ENCODE assay signal across 27 cellular contexts in the genomic region with DNA sequence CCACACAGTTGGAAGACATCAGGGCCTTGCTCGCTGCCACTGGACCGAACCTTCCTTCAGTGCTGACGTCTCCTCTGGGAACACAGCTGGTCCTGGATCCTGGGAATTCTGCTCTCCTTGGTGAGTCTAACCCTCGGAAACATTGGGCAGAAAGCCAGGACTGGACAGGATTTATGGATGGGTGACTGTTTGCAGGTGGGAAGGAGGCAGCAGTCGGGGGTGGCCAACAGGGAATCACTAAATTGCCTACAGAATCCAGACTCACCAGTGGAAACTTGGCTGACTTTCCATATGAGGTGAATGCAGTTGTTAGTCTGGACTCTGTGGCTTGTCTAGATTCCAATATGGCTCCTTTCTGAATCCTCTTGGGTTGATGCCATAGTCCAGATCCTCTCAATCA.
A peak's percentile ranks its signal among the peaks of the same experiment; 100 is the strongest.
DNase-seq lines count a peak whose midpoint lies in the region; ATAC-seq, FAIRE-seq and TF ChIP-seq lines count a peak whose summit lies in the region.
"Had no signal": no experiment of that assay in that cellular context is flagged by ENCODE, and none has a peak within 500 bp of the region (broad histone marks: within the 10 kb centered on the region; RNA-seq: fewer than 3 reads in every experiment).

No MANE protein-coding gene starts in this region.

- no peak overlapping the region for H3K4me2 ChIP-seq in astrocyte (ENCODE audit: low read length)

- H2AFZ ChIP-seq in astrocyte (ENCODE audit: low read depth, low read length): no peak overlapping the region
- H2AFZ ChIP-seq: parathyroid adenoma had no signal

- ATAC-seq in GM21367 (IDR thresholded peaks at IDR 0.05; ENCODE audit: unreplicated experiment) (no peak), HG02759 (IDR thresholded peaks at IDR 0.05; ENCODE audit: unreplicated experiment) (no peak)
- ATAC-seq: GM12878; natural killer cell treated with Interleukin-12 subunit alpha and Interleukin-12 subunit beta and Interleukin-15 and Interleukin-18, amount 100 ng/mL, for 72 hours had no signal

- no peak overlapping the region for H3K4me3 Mint-ChIP-seq in astrocyte (ENCODE audit: unreplicated experiment)
- H3K4me3 Mint-ChIP-seq: activated B cell treated with CpG ODN at 0.5 μM for 24 hours; activated CD4-positive, alpha-beta memory T cell treated with anti-CD3 and anti-CD28 coated beads, Interleukin-2, amount 10 ng/mL, durations not matched to agents 7 days and 5 days; H9; natural killer cell treated with Interleukin-12 subunit alpha and Interleukin-12 subunit beta and Interleukin-15 and Interleukin-18, amount 100 ng/mL, for 72 hours; stimulated activated naive CD8-positive, alpha-beta T cell treated with anti-CD3 and anti-CD28 coated beads, Interleukin-15, Interleukin-2, amounts not matched to agents 100 ng/mL and 50 ng/mL, for 24 hours; T-helper 2 cell treated with Interferon-gamma antibody and Interleukin-4, amounts not matched to agents 5 μg/mL and 100 μg/mL, for 36 hours had no signal

- CTCF ChIA-PET in HEK293 (lab: Yijun Ruan, JAX): interaction anchor here (0.6 kb wide), 1 partner anchor 357 kb away, joined by 5 read pairs; no protein-coding TSS in a partner anchor

- DNase-seq in COR-L47 (lab: John Stamatoyannopoulos, UW) (peak; percentile 58), astrocyte (ENCODE audit: low read depth) (peak; percentile 78), left kidney (ENCODE audit: low read depth, low spot score) (peak; percentile 20), GDM1 (lab: John Stamatoyannopoulos, UW) (no peak), pons (ENCODE audit: low spot score) (no peak)
- DNase-seq: activated B cell treated with CpG ODN at 0.5 μM for 24 hours; activated CD4-positive, alpha-beta memory T cell treated with anti-CD3 and anti-CD28 coated beads, Interleukin-2, amount 10 ng/mL, durations not matched to agents 7 days and 5 days; activated naive CD4-positive, alpha-beta T cell treated with anti-CD3 and anti-CD28 coated beads, Interleukin-2, amount 50 U/mL, for 16 hours; activated T-cell treated with anti-CD3 and anti-CD28 coated beads, Interleukin-2, amount 50 U/mL, for 1 hour; AML-193; aorta; H9; NCI-H526 treated with DMSO at 0.1 percent for 48 hours; OCI-M1; transverse colon had no signal

- TF ChIP-seq CTCF in HEK293 (tag by site-specific recombination; IDR thresholded peaks at IDR 0.05) (no peak), astrocyte (IDR thresholded peaks at IDR 0.05; ENCODE audit: insufficient read depth, low read depth, low read length) (no peak)

- POLR2A ChIA-PET in HEK293 (lab: Yijun Ruan, JAX): interaction anchor here (1.5 kb wide), 1 partner anchor 147 kb away, joined by 3 read pairs; no protein-coding TSS in a partner anchor

- H3K79me2 ChIP-seq in astrocyte (ENCODE audit: insufficient read depth, low read length): peaks cover 2% of the 10 kb centered on the region
- H3K79me2 ChIP-seq: parathyroid adenoma had no signal

- no peaks in the 10 kb centered on the region for H3K9me3 Mint-ChIP-seq in astrocyte (ENCODE audit: unreplicated experiment)
- H3K9me3 Mint-ChIP-seq: activated B cell treated with CpG ODN at 0.5 μM for 24 hours; activated CD4-positive, alpha-beta memory T cell treated with anti-CD3 and anti-CD28 coated beads, Interleukin-2, amount 10 ng/mL, durations not matched to agents 7 days and 5 days; H9; natural killer cell treated with Interleukin-12 subunit alpha and Interleukin-12 subunit beta and Interleukin-15 and Interleukin-18, amount 100 ng/mL, for 72 hours; stimulated activated naive CD8-positive, alpha-beta T cell treated with anti-CD3 and anti-CD28 coated beads, Interleukin-15, Interleukin-2, amounts not matched to agents 100 ng/mL and 50 ng/mL, for 24 hours; T-helper 2 cell treated with Interferon-gamma antibody and Interleukin-4, amounts not matched to agents 5 μg/mL and 100 μg/mL, for 36 hours had no signal

- H3K27ac Mint-ChIP-seq in astrocyte (ENCODE audit: unreplicated experiment): no peak overlapping the region
- H3K27ac Mint-ChIP-seq: activated B cell treated with CpG ODN at 0.5 μM for 24 hours; activated CD4-positive, alpha-beta memory T cell treated with anti-CD3 and anti-CD28 coated beads, Interleukin-2, amount 10 ng/mL, durations not matched to agents 7 days and 5 days; H9; natural killer cell treated with Interleukin-12 subunit alpha and Interleukin-12 subunit beta and Interleukin-15 and Interleukin-18, amount 100 ng/mL, for 72 hours; stimulated activated naive CD8-positive, alpha-beta T cell treated with anti-CD3 and anti-CD28 coated beads, Interleukin-15, Interleukin-2, amounts not matched to agents 100 ng/mL and 50 ng/mL, for 24 hours; T-helper 2 cell treated with Interferon-gamma antibody and Interleukin-4, amounts not matched to agents 5 μg/mL and 100 μg/mL, for 36 hours had no signal

- H3K36me3 Mint-ChIP-seq in astrocyte (ENCODE audit: low read depth, unreplicated experiment): peaks cover 7% of the 10 kb centered on the region
- H3K36me3 Mint-ChIP-seq: natural killer cell treated with Interleukin-12 subunit alpha and Interleukin-12 subunit beta and Interleukin-15 and Interleukin-18, amount 100 ng/mL, for 72 hours had no signal

- H4K20me1 ChIP-seq in astrocyte (ENCODE audit: insufficient read depth, low read length): peaks cover 3% of the 10 kb centered on the region

- no peak for FAIRE-seq in astrocyte (lab: Jason Lieb, UNC)
- FAIRE-seq: endometrium, G401.6, GM12878, islet of Langerhans had no signal

- H3K4me3 ChIP-seq in HEK293 (ENCODE audit: low read depth, low read length) (no peak overlapping the region), astrocyte (ENCODE audit: insufficient read depth, low read depth, low read length) (no peak overlapping the region)
- H3K4me3 ChIP-seq: GM12878, transverse colon had no signal

- no peak overlapping the region for H3K27ac ChIP-seq in HEK293 (ENCODE audit: extremely low read depth, low read depth, low read length)
- no peak overlapping the region for H3K27ac ChIP-seq in astrocyte (ENCODE audit: low read depth, low read length)
- H3K27ac ChIP-seq: HL-60, parathyroid adenoma, transverse colon had no signal

- H3K27me3 ChIP-seq in astrocyte (ENCODE audit: insufficient read depth, low read length): no peaks in the 10 kb centered on the region
- H3K27me3 ChIP-seq: transverse colon had no signal

- H3K9ac ChIP-seq in astrocyte (ENCODE audit: low read length): no peak overlapping the region
- H3K9ac ChIP-seq: parathyroid adenoma had no signal

- no peaks in the 10 kb centered on the region for H3K36me3 ChIP-seq in HEK293 (ENCODE audit: control insufficient read depth in 2 of 2, insufficient read depth in 1 of 2, low read length in 2 of 2)
- peaks cover 31% of the 10 kb centered on the region for H3K36me3 ChIP-seq in astrocyte (ENCODE audit: insufficient read depth, low read length)
- H3K36me3 ChIP-seq: transverse colon had no signal

- H3K27me3 Mint-ChIP-seq in astrocyte (ENCODE audit: low read depth, unreplicated experiment): no peaks in the 10 kb centered on the region
- H3K27me3 Mint-ChIP-seq: activated B cell treated with CpG ODN at 0.5 μM for 24 hours; stimulated activated naive CD8-positive, alpha-beta T cell treated with anti-CD3 and anti-CD28 coated beads, Interleukin-15, Interleukin-2, amounts not matched to agents 100 ng/mL and 50 ng/mL, for 24 hours had no signal

- H3K4me1 ChIP-seq in HEK293 (ENCODE audit: control insufficient read depth, insufficient read depth, low read length) (peaks cover 5% of the 10 kb centered on the region; the same call in 1 of the 2 replicates), astrocyte (ENCODE audit: insufficient read depth, low read length) (no peaks in the 10 kb centered on the region)
- H3K4me1 ChIP-seq: parathyroid adenoma had no signal

- peaks cover 2% of the 10 kb centered on the region for H3K4me1 Mint-ChIP-seq in astrocyte (ENCODE audit: low read depth, unreplicated experiment)
- H3K4me1 Mint-ChIP-seq: activated B cell treated with CpG ODN at 0.5 μM for 24 hours had no signal

- H3K9me3 ChIP-seq in HEK293 (ENCODE audit: control insufficient read depth, insufficient read depth, low read depth, low read length) (no peaks in the 10 kb centered on the region), astrocyte (ENCODE audit: insufficient read depth, low read depth, low read length) (no peaks in the 10 kb centered on the region)
- H3K9me3 ChIP-seq: transverse colon had no signal

TF ChIP-seq in HEK293, 187 proteins besides CTCF, POLR2A, EP300 and RAD21 (continues in another document):
- no peak for TF ChIP-seq ZNF423 (tag by site-specific recombination; IDR thresholded peaks at IDR 0.05)
- no peak for TF ChIP-seq ZNF585B (tag by site-specific recombination; IDR thresholded peaks at IDR 0.05)
- TF ChIP-seq, protein P1, sequence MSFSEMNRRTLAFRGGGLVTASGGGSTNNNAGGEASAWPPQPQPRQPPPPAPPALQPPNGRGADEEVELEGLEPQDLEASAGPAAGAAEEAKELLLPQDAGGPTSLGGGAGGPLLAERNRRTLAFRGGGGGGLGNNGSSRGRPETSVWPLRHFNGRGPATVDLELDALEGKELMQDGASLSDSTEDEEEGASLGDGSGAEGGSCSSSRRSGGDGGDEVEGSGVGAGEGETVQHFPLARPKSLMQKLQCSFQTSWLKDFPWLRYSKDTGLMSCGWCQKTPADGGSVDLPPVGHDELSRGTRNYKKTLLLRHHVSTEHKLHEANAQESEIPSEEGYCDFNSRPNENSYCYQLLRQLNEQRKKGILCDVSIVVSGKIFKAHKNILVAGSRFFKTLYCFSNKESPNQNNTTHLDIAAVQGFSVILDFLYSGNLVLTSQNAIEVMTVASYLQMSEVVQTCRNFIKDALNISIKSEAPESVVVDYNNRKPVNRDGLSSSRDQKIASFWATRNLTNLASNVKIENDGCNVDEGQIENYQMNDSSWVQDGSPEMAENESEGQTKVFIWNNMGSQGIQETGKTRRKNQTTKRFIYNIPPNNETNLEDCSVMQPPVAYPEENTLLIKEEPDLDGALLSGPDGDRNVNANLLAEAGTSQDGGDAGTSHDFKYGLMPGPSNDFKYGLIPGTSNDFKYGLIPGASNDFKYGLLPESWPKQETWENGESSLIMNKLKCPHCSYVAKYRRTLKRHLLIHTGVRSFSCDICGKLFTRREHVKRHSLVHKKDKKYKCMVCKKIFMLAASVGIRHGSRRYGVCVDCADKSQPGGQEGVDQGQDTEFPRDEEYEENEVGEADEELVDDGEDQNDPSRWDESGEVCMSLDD (tag by site-specific recombination; IDR thresholded peaks at IDR 0.05): no peak
- no peak for TF ChIP-seq KLF1 (tag by site-specific recombination; IDR thresholded peaks at IDR 0.05)
- TF ChIP-seq ZFHX2 (tag by site-specific recombination; conservative IDR thresholded peaks at IDR 0.05): peak; percentile 51
- TF ChIP-seq ZNF555 (tag by site-specific recombination; conservative IDR thresholded peaks at IDR 0.05): no peak
- no peak for TF ChIP-seq GLI2 (tag by site-specific recombination; IDR thresholded peaks at IDR 0.05; ENCODE audit: borderline replicate concordance, low read depth)
- TF ChIP-seq ZNF521 (tag by site-specific recombination; IDR thresholded peaks at IDR 0.05): no peak
- TF ChIP-seq ZSCAN23 (tag by site-specific recombination; IDR thresholded peaks at IDR 0.05): no peak

Comparison
In these comparisons a context has a peak if more than half of its experiments do, and no peak if none do; other contexts are left out.
1. DNase-seq: peak in COR-L47 (single experiment), astrocyte (single experiment) and left kidney (single experiment); none in GDM1 (single experiment) and pons (single experiment).